ENCODE assay signal across 8 cellular contexts in the genomic region with DNA sequence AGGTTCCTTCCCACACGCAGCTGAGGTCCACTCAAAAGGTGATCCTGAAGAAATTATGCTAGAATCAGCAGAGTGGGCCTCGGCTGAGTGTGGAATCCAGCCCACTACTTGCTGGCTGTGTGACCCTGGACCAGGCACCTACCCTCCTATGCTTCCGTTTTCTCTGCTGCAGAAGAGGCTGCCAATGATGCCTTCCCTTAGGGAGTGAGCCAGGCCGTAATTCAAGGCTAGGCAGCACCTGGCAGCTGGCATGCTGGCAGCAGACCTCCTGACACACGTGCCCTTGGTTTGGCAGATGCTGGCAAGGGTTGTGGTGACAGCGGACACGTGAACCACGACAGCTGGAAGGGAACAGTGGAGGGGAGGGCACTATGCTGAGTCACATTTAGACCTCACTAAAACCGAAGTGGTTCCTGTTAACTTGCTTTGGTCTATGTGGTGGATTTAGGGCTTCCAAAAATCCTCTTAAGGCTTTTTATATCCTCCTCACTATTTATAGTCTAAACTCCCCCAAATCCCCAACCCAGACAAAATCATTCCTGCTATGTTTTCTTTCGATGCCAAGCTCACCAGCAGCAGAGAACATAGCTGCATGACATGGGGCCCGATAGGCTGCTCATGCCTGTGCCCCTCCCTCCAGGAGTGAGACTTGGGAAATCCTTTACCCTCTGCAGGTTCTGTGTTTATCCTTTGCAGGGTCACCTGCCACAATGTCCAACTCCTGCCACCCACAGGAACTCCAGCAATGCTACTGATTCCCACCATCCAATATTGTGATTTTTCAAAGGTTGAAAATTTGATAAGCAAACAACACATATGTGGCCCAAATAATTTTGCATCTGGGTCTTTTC. TPM values are rescaled to one million over a fixed set of nuclear protein-coding genes. Genes with fewer than 3 reads are reported as not detected.
DNase-seq lines count a peak whose midpoint lies in the region; ATAC-seq and TF ChIP-seq lines count a peak whose summit lies in the region.

No MANE protein-coding gene starts in this region.

- no peaks in the 10 kb centered on the region for H3K79me1 ChIP-seq in neuronal stem cell (ENCODE audit: low read depth, low read length)

- no peak overlapping the region for H3K4ac ChIP-seq in neuronal stem cell (ENCODE audit: low read length)

- no peak overlapping the region for H3K27ac Mint-ChIP-seq in HFFc6

- no peak overlapping the region for H2BK12ac ChIP-seq in neuronal stem cell (ENCODE audit: low read length)

- no peak overlapping the region for H2BK15ac ChIP-seq in neuronal stem cell (ENCODE audit: low read length)

- no peaks in the 10 kb centered on the region for H3K27me3 ChIP-seq in MG63
- peaks cover 0 to 14% (median 0%) of the 10 kb centered on the region in 3 experiments for H3K27me3 ChIP-seq in neuronal stem cell (ENCODE audit: control insufficient read depth in 3 of 3, insufficient read depth in 3 of 3, low read depth in 1 of 3, low read length in 3 of 3)

- H3K36me3 Mint-ChIP-seq in HFFc6 (ENCODE audit: low read depth), result no peaks in the 10 kb centered on the region

- H3K9me3 ChIP-seq in MG63 (no peaks in the 10 kb centered on the region), neuronal stem cell (replicated peaks in 1 of 2; ENCODE audit: control insufficient read depth in 2 of 2, insufficient read depth in 1 of 2, low read depth in 1 of 2, low read length in 2 of 2) (no peaks in the 10 kb centered on the region)

- no peak overlapping the region for H2AFZ ChIP-seq in neuronal stem cell (ENCODE audit: low read length)

- peaks cover 13% of the 10 kb centered on the region for H3K4me1 Mint-ChIP-seq in HFFc6 (ENCODE audit: low read depth)

- no peaks in the 10 kb centered on the region for H3K36me3 ChIP-seq in MG63
- H3K36me3 ChIP-seq in neuronal stem cell (replicated peaks in 1 of 2; ENCODE audit: control insufficient read depth in 2 of 2, insufficient read depth in 2 of 2, low read length in 2 of 2), result no peaks in the 10 kb centered on the region

- H2BK5ac ChIP-seq in neuronal stem cell (ENCODE audit: low read length), result no peak overlapping the region

- no peak for TF ChIP-seq CTCF in HFFc6 (IDR thresholded peaks at IDR 0.05)

- no peak overlapping the region for H2BK120ac ChIP-seq in neuronal stem cell (ENCODE audit: low read depth, low read length)

- H3K27me3 Mint-ChIP-seq in HFFc6 (ENCODE audit: insufficient read depth), result peaks cover 31% of the 10 kb centered on the region

- peak; percentile 59 for ATAC-seq in GM21390 (IDR thresholded peaks at IDR 0.05; ENCODE audit: unreplicated experiment)

- H4K91ac ChIP-seq in neuronal stem cell (ENCODE audit: low read depth, low read length, poor library complexity), result no peak overlapping the region

- no peak overlapping the region for H3K9ac ChIP-seq in neuronal stem cell (ENCODE audit: low read depth, low read length, poor library complexity)

- no peak overlapping the region for H3K14ac ChIP-seq in neuronal stem cell (ENCODE audit: low read length)

- no CpG with 5 or more reads among the region's 11 CpGs for WGBS in neuronal stem cell (ENCODE audit: extremely low coverage in 2 of 2, insufficient read length in 2 of 2, insufficient replicate concordance in 1 of 2), 2 donors

- H3K4me3 ChIP-seq in MG63 (no peak overlapping the region), neuronal stem cell (ENCODE audit: low read length in 2 of 2) (no peak overlapping the region)

- DNase-seq in DMS53 (lab: John Stamatoyannopoulos, UW) (peak; percentile 77), MG63 (peak; percentile 94), neuronal stem cell (ENCODE audit: low spot score) (no peak), germinal center (ENCODE audit: low spot score) (no peak), HFFc6 (no peak)
- peak; percentile 4 to 17 for DNase-seq in stimulated activated CD8-positive, alpha-beta memory T cell treated with anti-CD3 and anti-CD28 coated beads, Interleukin-15, amount 100 ng/mL, for 48 hours (ENCODE audit: low read depth in 2 of 2)

- peaks cover 10% of the 10 kb centered on the region in 2 donors for H3K4me1 ChIP-seq in neuronal stem cell (ENCODE audit: control insufficient read depth in 2 of 2, insufficient read depth in 1 of 2, low read depth in 1 of 2, low read length in 2 of 2)

- no peak overlapping the region for H3K4me3 Mint-ChIP-seq in HFFc6

- H4K8ac ChIP-seq in neuronal stem cell (ENCODE audit: low read depth, low read length), result no peak overlapping the region

- H2AK5ac ChIP-seq in neuronal stem cell (ENCODE audit: low read depth, low read length), result no peak overlapping the region

- no peak overlapping the region for H3K4me2 ChIP-seq in neuronal stem cell (ENCODE audit: insufficient read depth, low read length, poor library complexity, severe bottlenecking)

- no peak overlapping the region for H3K23ac ChIP-seq in neuronal stem cell (ENCODE audit: low read depth, low read length, poor library complexity)

- H3K9me3 Mint-ChIP-seq in HFFc6, result no peaks in the 10 kb centered on the region

- H3K27ac ChIP-seq in angular gyrus (ENCODE audit: low read depth, low read length), result peak overlapping the region; percentile 75
- no peak overlapping the region for H3K27ac ChIP-seq in neuronal stem cell (replicated peaks; ENCODE audit: low read length)

- H3K18ac ChIP-seq in neuronal stem cell (ENCODE audit: low read length), result no peak overlapping the region

RNA-seq across cellular contexts. Expression of gene PCSK6, which starts 10.6 kb away (rescaled TPM):
- 31.3 and 48.8 TPM in 2 replicates for total RNA-seq in MG63 (2014; rRNA removed; shearing (Covaris generic); ENCODE audit: low replicate concordance)
- polyA plus RNA-seq in neuronal stem cell (2013, experiment 1 of 2), result 2.0 TPM
- 1.8 TPM for polyA plus RNA-seq in neuronal stem cell (2013, experiment 2 of 2)
- total RNA-seq in HFFc6 (2021; fragmentation: NEBNext Ultra II Directional; extraction: Animal tissue kit (Norgen Biotek cat#: 25700)), result not detected

Comparison
In these comparisons a context has a peak if more than half of its experiments do, and no peak if none do; other contexts are left out.
1. DNase-seq: peak in DMS53 (single experiment), MG63 (single experiment) and stimulated activated CD8-positive, alpha-beta memory T cell treated with anti-CD3 and anti-CD28 coated beads, Interleukin-15, amount 100 ng/mL, for 48 hours (2 of 2); none in neuronal stem cell (single experiment), germinal center (single experiment) and HFFc6 (single experiment).
2. RNA of gene PCSK6, which starts 10.6 kb away (total RNA-seq): 31.3 to 48.8 TPM in MG63; not detected in HFFc6; every median in the first group is over 10 times any median in the second.